Comparison of ENCODE assay signal across 8 cellular contexts in the genomic region with DNA sequence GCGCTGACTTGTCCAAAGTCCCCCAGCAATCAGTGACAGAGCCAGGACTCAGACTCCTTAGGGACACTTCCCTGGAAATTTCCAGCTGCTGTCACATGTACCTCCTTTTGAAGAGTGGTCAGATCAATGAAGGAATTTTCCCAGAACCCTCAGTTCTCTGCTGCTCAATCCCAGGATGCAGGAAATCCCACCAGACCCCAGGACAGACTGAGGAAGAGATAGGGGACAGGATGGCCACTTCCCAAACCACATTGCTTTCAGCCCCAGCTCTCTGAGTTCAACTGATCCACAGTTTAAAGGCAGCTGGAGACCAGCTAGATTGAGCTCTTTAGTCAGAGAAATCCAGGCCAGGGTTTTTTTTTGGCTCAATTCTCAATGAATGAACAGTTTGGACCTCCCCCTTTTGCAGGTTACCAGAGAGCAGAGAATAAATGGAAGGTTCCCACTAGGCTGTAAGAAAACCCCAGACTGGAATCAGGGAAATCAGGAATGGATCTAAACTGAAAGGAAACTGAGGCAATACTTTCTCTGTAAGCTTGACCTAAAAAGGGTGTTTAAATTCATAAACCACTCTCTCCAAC. TPM values are rescaled to one million over a fixed set of nuclear protein-coding genes. Genes with fewer than 3 reads are reported as not detected.
DNase-seq lines count a peak whose midpoint lies in the region; ATAC-seq, FAIRE-seq and TF ChIP-seq lines count a peak whose summit lies in the region.

No MANE protein-coding gene starts in this region.

- H3K9ac ChIP-seq in liver (ENCODE audit: low read depth in 1 of 2, low read length in 2 of 2), result no peak overlapping the region

- H3K9me3 ChIP-seq in A549, result no peaks in the 10 kb centered on the region
- H3K9me3 ChIP-seq in liver (ENCODE audit: control insufficient read depth in 4 of 4, low read length in 3 of 4), result no peaks in the 10 kb centered on the region

- CTCF ChIA-PET in A549 (lab: Yijun Ruan, JAX), result interaction anchor here (1.1 to 1.3 kb wide), 2 partner anchors 87 to 101 kb away, joined by 3 to 4 read pairs; no protein-coding TSS in a partner anchor

- H3K4me3 ChIP-seq in A549 (no peak overlapping the region), liver (ENCODE audit: low read depth in 1 of 3, low read length in 3 of 3) (no peak overlapping the region)

- TF ChIP-seq CTCF in A549 (IDR thresholded peaks at IDR 0.05) (no peak), GM10266 (IDR thresholded peaks at IDR 0.05; ENCODE audit: control insufficient read depth, insufficient read depth, low read depth, missing control alignments) (no peak), brain (conservative IDR thresholded peaks at IDR 0.05) (no peak), liver (IDR thresholded peaks at IDR 0.05; ENCODE audit: low read depth, low read length, missing input control) (no peak)

- peaks cover 4% of the 10 kb centered on the region; the same call in 1 of the 3 replicates for H3K4me1 ChIP-seq in A549
- peaks cover 3 to 28% (median 23%) of the 10 kb centered on the region in 4 donors for H3K4me1 ChIP-seq in liver (ENCODE audit: control insufficient read depth in 4 of 4, insufficient read depth in 4 of 4, low read length in 3 of 4)

- peaks cover 0 to 6% (median 0%) of the 10 kb centered on the region in 5 experiments for H3K9me3 Mint-ChIP-seq in brain

- FAIRE-seq in A549 (lab: Jason Lieb, UNC), result no peak

- DNase-seq in A549 (ENCODE audit: low read depth in 1 of 2, low spot score in 1 of 2) (peak; percentile 47 to 51), GM10266 (ENCODE audit: extremely low spot score) (peak; percentile 65), NCI-H2227 (lab: John Stamatoyannopoulos, UW; ENCODE audit: unreplicated experiment) (peak; percentile 43)
- no peak for DNase-seq in activated CD4-positive, CD25-positive, alpha-beta regulatory T cell treated with anti-CD3 and anti-CD28 coated beads, Interleukin-2, amount 50 U/mL, for 72 hours

- H3K27me3 ChIP-seq in liver (ENCODE audit: control insufficient read depth in 4 of 4, insufficient read depth in 4 of 4, low read length in 3 of 4), result no peaks in the 10 kb centered on the region

- H3K27ac ChIP-seq in A549, result no peak overlapping the region
- H3K27ac ChIP-seq in liver (ENCODE audit: low read depth in 1 of 2, low read length in 2 of 2), result no peak overlapping the region

- TF ChIP-seq EP300 in A549 (IDR thresholded peaks at IDR 0.05), result no peak

- peak overlapping the region in 4 of 5 experiments; percentile 20 to 80 (median 60) for H3K4me3 Mint-ChIP-seq in brain

- no peaks in the 10 kb centered on the region for H3K36me3 Mint-ChIP-seq in brain

- POLR2A ChIA-PET in A549 (lab: Yijun Ruan, JAX), result no interaction called here

- TF ChIP-seq POLR2A in A549 (IDR thresholded peaks at IDR 0.05; ENCODE audit: low read length), result no peak

- peaks cover 48% of the 10 kb centered on the region for H3K27me3 Mint-ChIP-seq in brain

- no peak overlapping the region for H3K4me2 ChIP-seq in A549

- no peak overlapping the region for H3K27ac Mint-ChIP-seq in brain

- H3K4me1 Mint-ChIP-seq in brain, result peaks cover 4% of the 10 kb centered on the region

- ATAC-seq in A549 (peak in 1 of 2 experiments; percentile 55; a peak in 3 of 6 replicates), HG03378 (IDR thresholded peaks at IDR 0.05; ENCODE audit: unreplicated experiment) (no peak), HG02870 (IDR thresholded peaks at IDR 0.05; ENCODE audit: unreplicated experiment) (no peak)

- no peaks in the 10 kb centered on the region for H3K36me3 ChIP-seq in liver (ENCODE audit: control insufficient read depth in 4 of 4, insufficient read depth in 3 of 4, low read depth in 1 of 4, low read length in 3 of 4)

- TF ChIP-seq RAD21 in A549 (conservative IDR thresholded peaks at IDR 0.05 in 1 of 2, IDR thresholded peaks at IDR 0.05 in 1 of 2) (no peak), liver (IDR thresholded peaks at IDR 0.05) (peak in 1 of 2 donors; percentile 11)

- 77% methylated on average over 1 of the region's 1 CpG for WGBS in A549 (ENCODE audit: missing lambda C conversion rate)
- 60% methylated on average over 1 of the region's 1 CpG for WGBS in liver

TF ChIP-seq in A549, 52 proteins besides CTCF, POLR2A, EP300 and RAD21 (continues in another document):
- TF ChIP-seq RARB (CRISPR knock-in tag; IDR thresholded peaks at IDR 0.05), result no peak
- TF ChIP-seq, protein P1, sequence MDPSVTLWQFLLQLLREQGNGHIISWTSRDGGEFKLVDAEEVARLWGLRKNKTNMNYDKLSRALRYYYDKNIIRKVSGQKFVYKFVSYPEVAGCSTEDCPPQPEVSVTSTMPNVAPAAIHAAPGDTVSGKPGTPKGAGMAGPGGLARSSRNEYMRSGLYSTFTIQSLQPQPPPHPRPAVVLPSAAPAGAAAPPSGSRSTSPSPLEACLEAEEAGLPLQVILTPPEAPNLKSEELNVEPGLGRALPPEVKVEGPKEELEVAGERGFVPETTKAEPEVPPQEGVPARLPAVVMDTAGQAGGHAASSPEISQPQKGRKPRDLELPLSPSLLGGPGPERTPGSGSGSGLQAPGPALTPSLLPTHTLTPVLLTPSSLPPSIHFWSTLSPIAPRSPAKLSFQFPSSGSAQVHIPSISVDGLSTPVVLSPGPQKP (IDR thresholded peaks at IDR 0.05; ENCODE audit: low read depth, low read length), result no peak
- no peak for TF ChIP-seq NPAS2 (CRISPR knock-in tag; IDR thresholded peaks at IDR 0.05; ENCODE audit: borderline replicate concordance)
- TF ChIP-seq ZNF302 (CRISPR knock-in tag; IDR thresholded peaks at IDR 0.05), result no peak
- no peak for TF ChIP-seq FOSL2 (IDR thresholded peaks at IDR 0.05)
- no peak for TF ChIP-seq FOSL2 (CRISPR knock-in tag; IDR thresholded peaks at IDR 0.05)
- TF ChIP-seq MYC (IDR thresholded peaks at IDR 0.05; ENCODE audit: borderline replicate concordance, low read length), result no peak

TF ChIP-seq in liver, 16 proteins besides CTCF, POLR2A, EP300 and RAD21 (continues in another document):
- TF ChIP-seq HNF4A (conservative IDR thresholded peaks at IDR 0.05) (peak in 1 of 2 donors; percentile 24), SP1 (IDR thresholded peaks at IDR 0.05) (peak; percentile 59), YY1 (IDR thresholded peaks at IDR 0.05) (peak; percentile 65), EGR1 (IDR thresholded peaks at IDR 0.05; ENCODE audit: low read depth in 2 of 2) (peak in 1 of 2 donors; percentile 32), NR2F2 (IDR thresholded peaks at IDR 0.05) (peak; percentile 38)

RNA-seq across cellular contexts. Expression of a gene that starts 1.5 kb away (rescaled TPM):
- 0.22 and 0.25 TPM in 2 replicates for polyA plus RNA-seq in A549 (2011; rRNA removed)
- polyA plus RNA-seq in A549 (2012; cell fraction: cytosol; rRNA removed), result 0.78 and 0.89 TPM in 2 replicates
- 1.1 and 1.3 TPM in 2 replicates for polyA plus RNA-seq in A549 (2012; cell fraction: nucleus; rRNA removed)
- 0.46 to 0.62 TPM (median 0.50 TPM) in 3 replicates for polyA plus RNA-seq in A549 (2017; fragmentation: RNase III; extraction: RNeasy Plus Mini Kit Qiagen cat#74134 plus additional on column Dnase treatment)
- 0.17 and 0.29 TPM in 2 replicates for polyA minus RNA-seq in A549 (2011; rRNA and poly(A)+ RNA removed)
- polyA plus RNA-seq in brain (ENCODE audit: insufficient read depth, low read depth, low replicate concordance), result 0.17 TPM
- total RNA-seq in liver, result 1 to 10 TPM in 1 of 2 donors, under 1 TPM in 1; 0.19 to 4.4 TPM
- 1 to 10 TPM; 1.0 to 1.4 TPM for polyA plus RNA-seq in liver

RNA-seq across cellular contexts. Expression of a gene that starts 24.8 kb away (rescaled TPM):
- polyA plus RNA-seq in A549 (2011; rRNA removed), result not detected in 2 replicates
- not detected in 2 replicates for polyA plus RNA-seq in A549 (2012; cell fraction: cytosol; rRNA removed)
- not detected in 2 replicates for polyA plus RNA-seq in A549 (2012; cell fraction: nucleus; rRNA removed)
- polyA plus RNA-seq in A549 (2017; fragmentation: RNase III; extraction: RNeasy Plus Mini Kit Qiagen cat#74134 plus additional on column Dnase treatment), result not detected in 3 replicates
- not detected in 2 replicates for polyA minus RNA-seq in A549 (2011; rRNA and poly(A)+ RNA removed)
- polyA plus RNA-seq in brain (ENCODE audit: insufficient read depth, low read depth, low replicate concordance), result not detected
- 10 to 100 TPM in 1 of 2 donors, not detected in 1; 32.5 TPM for total RNA-seq in liver
- polyA plus RNA-seq in liver, result 10 to 100 TPM; 21.8 to 31.7 TPM

RNA-seq across cellular contexts. Expression of a gene that starts 28.0 kb away (rescaled TPM):
- polyA plus RNA-seq in A549 (2011; rRNA removed) (23.2 and 31.2 TPM in 2 replicates), A549 (2017; fragmentation: RNase III; extraction: RNeasy Plus Mini Kit Qiagen cat#74134 plus additional on column Dnase treatment) (17.7 to 24.1 TPM (median 23.4 TPM) in 3 replicates), brain (ENCODE audit: insufficient read depth, low read depth, low replicate concordance) (34.9 TPM), liver (1 to 10 TPM; 5.8 to 7.4 TPM)
- polyA plus RNA-seq in A549 (2012; cell fraction: cytosol; rRNA removed), result 18.4 and 21.3 TPM in 2 replicates
- 31.0 and 34.5 TPM in 2 replicates for polyA plus RNA-seq in A549 (2012; cell fraction: nucleus; rRNA removed)
- 48.8 and 53.9 TPM in 2 replicates for polyA minus RNA-seq in A549 (2011; rRNA and poly(A)+ RNA removed)
- total RNA-seq in liver, result 1 to 10 TPM; 7.5 to 9.5 TPM

RNA-seq across cellular contexts. Expression of a gene that starts 58.0 kb away (rescaled TPM):
- polyA plus RNA-seq in A549 (2011; rRNA removed) (17.8 and 22.2 TPM in 2 replicates), A549 (2017; fragmentation: RNase III; extraction: RNeasy Plus Mini Kit Qiagen cat#74134 plus additional on column Dnase treatment) (56.7 to 63.0 TPM (median 61.6 TPM) in 3 replicates), brain (ENCODE audit: insufficient read depth, low read depth, low replicate concordance) (66.2 TPM), liver (10 to 100 TPM in 1 of 2 donors, 1 to 10 TPM in 1; 6.9 to 29.3 TPM)
- polyA plus RNA-seq in A549 (2012; cell fraction: cytosol; rRNA removed), result 55.3 and 62.7 TPM in 2 replicates
- 86.8 and 128 TPM in 2 replicates for polyA plus RNA-seq in A549 (2012; cell fraction: nucleus; rRNA removed)
- polyA minus RNA-seq in A549 (2011; rRNA and poly(A)+ RNA removed), result 42.9 and 46.8 TPM in 2 replicates
- total RNA-seq in liver, result 10 to 100 TPM; 19.0 to 41.7 TPM

Comparison
In these comparisons a context has a peak if more than half of its experiments do, and no peak if none do; other contexts are left out.
1. RNA of a gene that starts 24.8 kb away (polyA plus RNA-seq): 21.8 to 31.7 TPM in liver; not detected in A549 and not detected in brain (single experiment); every median in the first group is over 10 times any median in the second.